In the genomic region with DNA sequence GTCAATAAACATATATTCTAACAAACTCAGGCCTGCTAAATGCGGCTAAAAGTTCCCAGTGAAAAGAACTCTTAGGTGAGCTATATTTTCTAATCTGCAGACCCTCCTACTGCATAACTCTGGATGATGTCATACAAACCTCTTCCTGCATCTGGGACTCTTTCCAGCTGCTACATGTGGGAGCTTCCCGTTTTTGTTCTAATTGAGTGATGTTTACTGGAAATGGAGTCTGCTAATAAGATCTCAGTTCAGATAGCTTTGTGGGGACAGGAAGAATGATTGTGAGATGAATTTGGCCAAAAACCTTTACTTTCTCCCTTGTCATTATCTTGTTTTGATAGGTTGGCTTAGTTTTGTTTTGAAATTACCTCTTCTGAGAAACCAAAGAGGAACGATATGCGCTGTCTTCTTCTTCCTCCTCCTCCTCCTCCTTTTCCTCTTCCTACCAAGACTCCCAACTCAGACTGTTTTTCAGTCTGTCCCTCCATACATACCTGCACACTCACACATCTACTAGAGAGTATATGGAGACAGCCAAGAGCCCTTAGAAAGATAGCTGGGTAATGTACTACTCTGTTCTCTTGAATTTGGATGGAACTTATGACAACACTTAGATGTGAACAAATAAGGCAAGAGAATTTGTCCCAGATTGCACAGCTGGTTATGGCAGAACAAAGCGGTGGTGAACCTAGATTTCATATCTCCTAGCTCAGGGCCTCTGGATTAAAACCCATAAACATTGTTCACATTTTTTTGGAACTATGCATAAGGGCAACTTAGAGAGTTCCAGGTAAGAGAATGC, we compare ENCODE assay signal across 8 cellular contexts. TPM values are rescaled to one million over a fixed set of nuclear protein-coding genes. Genes with fewer than 3 reads are reported as not detected.
A peak's percentile ranks its signal among the peaks of the same experiment; 100 is the strongest.
DNase-seq lines count a peak whose midpoint lies in the region; ATAC-seq and TF ChIP-seq lines count a peak whose summit lies in the region.

No MANE protein-coding gene starts in this region.

- H3K27me3 Mint-ChIP-seq in Calu3 (ENCODE audit: unreplicated experiment), result no peaks in the 10 kb centered on the region

- H3K4me3 Mint-ChIP-seq in Calu3 (ENCODE audit: low read depth, unreplicated experiment), result no peak overlapping the region

- no peak overlapping the region for H3K4me3 ChIP-seq in mucosa of descending colon
- H3K4me3 ChIP-seq in lower leg skin (ENCODE audit: low read depth, poor library complexity, severe bottlenecking), result no peak overlapping the region

- H3K9me3 ChIP-seq in mucosa of descending colon, result no peaks in the 10 kb centered on the region

- BruUV-seq in Calu3 (replicated peaks; lab: Mats Ljungman, UMichigan), result no TSS peak

- ATAC-seq in mucosa of descending colon, result no peak

- TF ChIP-seq POLR2A in lower leg skin (IDR thresholded peaks at IDR 0.05), result no peak

- H3K27ac Mint-ChIP-seq in Calu3 (ENCODE audit: unreplicated experiment), result peak overlapping the region; percentile 21

- H3K9me3 Mint-ChIP-seq in Calu3 (ENCODE audit: low read depth, unreplicated experiment), result no peaks in the 10 kb centered on the region

- intact Hi-C loops in Calu3 (cut with micrococcal nuclease; ENCODE audit: unreplicated experiment), result no loop called here
- intact Hi-C loops in mucosa of descending colon (cut with DNase I, micrococcal nuclease), result no loop called here
- intact Hi-C loops in lower leg skin (cut with DNase I; ENCODE audit: low total_unique reads), result no loop called here

- no peaks in the 10 kb centered on the region for H3K4me1 ChIP-seq in mucosa of descending colon (ENCODE audit: low read depth)

- DNase-seq in Calu3 (no peak), RKO (ENCODE audit: low spot score) (peak; percentile 22), epidermal melanocyte (ENCODE audit: insufficient read length, low spot score) (peak; percentile 23), pons (ENCODE audit: low spot score) (peak; percentile 77), mucosa of descending colon (no peak), 8988T (no peak), lower leg skin (ENCODE audit: low spot score in 2 of 2) (no peak)
- DNase-seq in stimulated activated CD4-positive, alpha-beta T cell treated with anti-CD3 and anti-CD28 coated beads, Interleukin-12 subunit alpha, Interleukin-12 subunit beta, amount 100 ng/mL, for 4 hours, result no peak

- no peaks in the 10 kb centered on the region for H3K36me3 Mint-ChIP-seq in Calu3 (ENCODE audit: insufficient read depth, unreplicated experiment)

- peaks cover 38% of the 10 kb centered on the region for H3K4me1 Mint-ChIP-seq in Calu3 (ENCODE audit: low read depth, unreplicated experiment)

- 38 to 49% methylated on average over 5 of the region's 5 CpGs for WGBS in lower leg skin, 2 donors

- no peaks in the 10 kb centered on the region for H3K36me3 ChIP-seq in mucosa of descending colon (ENCODE audit: low read depth)

- TF ChIP-seq CTCF in Calu3 (IDR thresholded peaks at IDR 0.05; ENCODE audit: unreplicated experiment) (no peak), mucosa of descending colon (IDR thresholded peaks at IDR 0.05) (no peak), lower leg skin (IDR thresholded peaks at IDR 0.05) (no peak)

- CTCF ChIA-PET in Calu3 (lab: Charles Lee), result interaction anchor here (0.6 to 1.2 kb wide), 5 partner anchors 10 to 121 kb away, joined by 3 to 6 read pairs (median 4); a partner anchor contains a TSS

RNA-seq across cellular contexts. Expression of a gene that starts 39.8 kb away (rescaled TPM):
- total RNA-seq in Calu3 (2022) (46.7 and 60.1 TPM in 2 replicates), mucosa of descending colon (10 to 100 TPM; 62.4 to 68.4 (median 66.2) TPM), lower leg skin (10 to 100 TPM; 15.5 to 28.1 (median 24.4) TPM)

RNA-seq across cellular contexts. Expression of a gene that starts 58.6 kb away (rescaled TPM):
- 1,439 and 1,638 TPM in 2 replicates for total RNA-seq in Calu3 (2022)
- 100 to 1,000 TPM; 176 to 345 (median 228) TPM for total RNA-seq in mucosa of descending colon
- 100 to 1,000 TPM in 1 of 4 donors, 10 to 100 TPM in 3; 60.2 to 107 (median 64.9) TPM for total RNA-seq in lower leg skin

Comparison
In these comparisons a context has a peak if more than half of its experiments do, and no peak if none do; other contexts are left out.
1. DNase-seq: peak in RKO (single experiment), epidermal melanocyte (single experiment) and pons (single experiment); none in Calu3 (single experiment), stimulated activated CD4-positive, alpha-beta T cell treated with anti-CD3 and anti-CD28 coated beads, Interleukin-12 subunit alpha, Interleukin-12 subunit beta, amount 100 ng/mL, for 4 hours (single experiment), mucosa of descending colon (0 of 3), 8988T (single experiment) and lower leg skin (0 of 2).